In genomic region chrX:115573172-115573571, GRCh38 we compare ENCODE assay signal across 18 cellular contexts. TPM values are rescaled to one million over a fixed set of nuclear protein-coding genes. Genes with fewer than 3 reads are reported as not detected.
"Had no signal": no experiment of that assay in that cellular context is flagged by ENCODE, and none has a peak within 500 bp of the region (broad histone marks: within the 10 kb centered on the region; RNA-seq: fewer than 3 reads in every experiment).

No MANE protein-coding gene starts in this region.

- ATAC-seq: activated CD4-positive, CD25-positive, alpha-beta regulatory T cell treated with anti-CD3 and anti-CD28 coated beads, Interleukin-2, amount 50 U/mL, for 24 hours; activated T-cell treated with anti-CD3 and anti-CD28 coated beads, Interleukin-2, amount 50 U/mL, for 72 hours; naive thymus-derived CD8-positive, alpha-beta T cell; stimulated activated naive B cell treated with anti-CD40 and anti-IgM and Interleukin-4, amounts not matched to agents 10 μg/mL and 1 μg/mL and 100 μg/mL, for 72 hours had no signal

- H3K9ac ChIP-seq: parathyroid adenoma had no signal

- H3K4me1 ChIP-seq: adrenal gland, parathyroid adenoma, SJSA1, transverse colon had no signal

- H3K4me3 Mint-ChIP-seq: activated naive CD4-positive, alpha-beta T cell treated with anti-CD3 and anti-CD28 coated beads, Interleukin-2, amount 50 U/mL, for 24 hours; activated T-cell treated with anti-CD3 and anti-CD28 coated beads, Interleukin-2, amount 50 U/mL, for 72 hours; immature natural killer cell; naive thymus-derived CD8-positive, alpha-beta T cell; stimulated activated naive B cell treated with anti-CD40 and anti-IgM and Interleukin-4, amounts not matched to agents 10 μg/mL and 1 μg/mL and 100 μg/mL, for 72 hours; T-helper 1 cell treated with Interleukin-12 subunit alpha and Interleukin-12 subunit beta and Interleukin-4 antibody, amounts not matched to agents 30 μg/mL and 1 μg/mL, for 36 hours had no signal

- H3K4me1 Mint-ChIP-seq: activated naive CD4-positive, alpha-beta T cell treated with anti-CD3 and anti-CD28 coated beads, Interleukin-2, amount 50 U/mL, for 24 hours; immature natural killer cell; naive thymus-derived CD8-positive, alpha-beta T cell; stimulated activated naive B cell treated with anti-CD40 and anti-IgM and Interleukin-4, amounts not matched to agents 10 μg/mL and 1 μg/mL and 100 μg/mL, for 72 hours had no signal

- H3K9me3 ChIP-seq: adrenal gland, SJSA1, transverse colon had no signal

- H3K27me3 Mint-ChIP-seq: activated naive CD4-positive, alpha-beta T cell treated with anti-CD3 and anti-CD28 coated beads, Interleukin-2, amount 50 U/mL, for 24 hours; naive thymus-derived CD8-positive, alpha-beta T cell; stimulated activated naive B cell treated with anti-CD40 and anti-IgM and Interleukin-4, amounts not matched to agents 10 μg/mL and 1 μg/mL and 100 μg/mL, for 72 hours had no signal

- H3K36me3 ChIP-seq: adrenal gland, transverse colon had no signal

- H3K27ac Mint-ChIP-seq: activated naive CD4-positive, alpha-beta T cell treated with anti-CD3 and anti-CD28 coated beads, Interleukin-2, amount 50 U/mL, for 24 hours; activated T-cell treated with anti-CD3 and anti-CD28 coated beads, Interleukin-2, amount 50 U/mL, for 72 hours; immature natural killer cell; naive thymus-derived CD8-positive, alpha-beta T cell; stimulated activated naive B cell treated with anti-CD40 and anti-IgM and Interleukin-4, amounts not matched to agents 10 μg/mL and 1 μg/mL and 100 μg/mL, for 72 hours; T-helper 1 cell treated with Interleukin-12 subunit alpha and Interleukin-12 subunit beta and Interleukin-4 antibody, amounts not matched to agents 30 μg/mL and 1 μg/mL, for 36 hours had no signal

- H3K27me3 ChIP-seq: adrenal gland, SJSA1, transverse colon had no signal

- DNase-seq: activated gamma-delta T cell; activated T-cell treated with anti-CD3 and anti-CD28 coated beads, Interleukin-2, amount 50 U/mL, for 72 hours; adrenal gland; dorsolateral prefrontal cortex; head of caudate nucleus; immature natural killer cell; kidney glomerular epithelial cell; mesendoderm; naive thymus-derived CD8-positive, alpha-beta T cell; stimulated activated naive B cell treated with anti-CD40 and anti-IgM and Interleukin-4, amounts not matched to agents 10 μg/mL and 1 μg/mL and 100 μg/mL, for 72 hours; substantia nigra; transverse colon had no signal

- H3K27ac ChIP-seq: adrenal gland, dorsolateral prefrontal cortex, epithelial cell of prostate, parathyroid adenoma, SJSA1, transverse colon had no signal

- H3K36me3 Mint-ChIP-seq: activated naive CD4-positive, alpha-beta T cell treated with anti-CD3 and anti-CD28 coated beads, Interleukin-2, amount 50 U/mL, for 24 hours; immature natural killer cell; naive thymus-derived CD8-positive, alpha-beta T cell; stimulated activated naive B cell treated with anti-CD40 and anti-IgM and Interleukin-4, amounts not matched to agents 10 μg/mL and 1 μg/mL and 100 μg/mL, for 72 hours had no signal

- H3K9me3 Mint-ChIP-seq: activated naive CD4-positive, alpha-beta T cell treated with anti-CD3 and anti-CD28 coated beads, Interleukin-2, amount 50 U/mL, for 24 hours; activated T-cell treated with anti-CD3 and anti-CD28 coated beads, Interleukin-2, amount 50 U/mL, for 72 hours; naive thymus-derived CD8-positive, alpha-beta T cell; stimulated activated naive B cell treated with anti-CD40 and anti-IgM and Interleukin-4, amounts not matched to agents 10 μg/mL and 1 μg/mL and 100 μg/mL, for 72 hours; T-helper 1 cell treated with Interleukin-12 subunit alpha and Interleukin-12 subunit beta and Interleukin-4 antibody, amounts not matched to agents 30 μg/mL and 1 μg/mL, for 36 hours had no signal

- H3K4me3 ChIP-seq: adrenal gland, dorsolateral prefrontal cortex, SJSA1, transverse colon had no signal

RNA-seq across cellular contexts. Expression of gene PLS3, which starts 12.2 kb away (rescaled TPM):
- total RNA-seq: naive thymus-derived CD8-positive, alpha-beta T cell had no signal
